16 cellular contexts compared by ENCODE assay signal in the genomic region with DNA sequence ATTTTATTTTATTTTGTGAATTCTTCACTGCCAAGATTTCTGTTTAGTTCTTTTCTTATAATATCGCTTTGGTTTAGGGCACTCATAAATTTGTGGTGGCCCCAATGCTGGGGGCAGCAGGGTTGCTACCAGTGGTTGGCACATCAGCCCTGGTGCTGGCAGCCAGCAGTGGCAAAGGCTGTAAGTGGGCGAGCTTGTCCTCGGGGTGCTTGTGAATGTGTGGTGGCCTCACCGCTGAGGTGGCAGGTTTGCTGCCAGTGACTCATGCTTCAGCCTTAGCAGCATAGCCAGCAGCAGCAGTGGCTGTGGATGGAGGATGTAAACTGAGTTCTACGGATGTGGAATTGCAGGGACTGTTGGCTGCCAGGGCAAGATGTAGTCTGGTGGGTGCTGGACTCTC.
"Had no signal": no experiment of that assay in that cellular context is flagged by ENCODE, and none has a peak within 500 bp of the region (broad histone marks: within the 10 kb centered on the region; RNA-seq: fewer than 3 reads in every experiment).

No MANE protein-coding gene starts in this region.

- H3K27ac Mint-ChIP-seq: effector memory CD8-positive, alpha-beta T cell; naive thymus-derived CD8-positive, alpha-beta T cell; stimulated activated memory B cell treated with anti-CD40 and anti-IgM and Interleukin-4, amounts not matched to agents 10 μg/mL and 1 μg/mL and 100 μg/mL, for 72 hours; stimulated activated naive CD8-positive, alpha-beta T cell treated with anti-CD3 and anti-CD28 coated beads, Interleukin-15, Interleukin-2, amounts not matched to agents 100 ng/mL and 50 ng/mL, for 24 hours had no signal

- H3K4me2 ChIP-seq: hepatocyte had no signal

- H3K27ac ChIP-seq: esophagus squamous epithelium, gastroesophageal sphincter, hepatocyte, psoas muscle, right lobe of liver, tibial artery, upper lobe of right lung had no signal

- H3K9me3 ChIP-seq: esophagus squamous epithelium, mucosa of descending colon, psoas muscle, right lobe of liver, upper lobe of right lung had no signal

- H3K4me3 ChIP-seq: esophagus squamous epithelium, gastroesophageal sphincter, hepatocyte, mucosa of descending colon, psoas muscle, right lobe of liver, tibial artery, upper lobe of right lung had no signal

- H3K4me1 ChIP-seq: esophagus squamous epithelium, gastroesophageal sphincter, psoas muscle, right lobe of liver, tibial artery, upper lobe of right lung had no signal

- ATAC-seq: effector memory CD8-positive, alpha-beta T cell; gastroesophageal sphincter; mucosa of descending colon; naive thymus-derived CD8-positive, alpha-beta T cell; psoas muscle; right lobe of liver; stimulated activated memory B cell treated with anti-CD40 and anti-IgM and Interleukin-4, amounts not matched to agents 10 μg/mL and 1 μg/mL and 100 μg/mL, for 72 hours; upper lobe of right lung had no signal

- H3K79me2 ChIP-seq: hepatocyte had no signal

- H3K27me3 Mint-ChIP-seq: stimulated activated naive CD8-positive, alpha-beta T cell treated with anti-CD3 and anti-CD28 coated beads, Interleukin-15, Interleukin-2, amounts not matched to agents 100 ng/mL and 50 ng/mL, for 24 hours had no signal

- H3K36me3 ChIP-seq: esophagus squamous epithelium, gastroesophageal sphincter, right lobe of liver, tibial artery, upper lobe of right lung had no signal

- H2AFZ ChIP-seq: hepatocyte had no signal

- H3K27me3 ChIP-seq: esophagus squamous epithelium, gastroesophageal sphincter, hepatocyte, right lobe of liver, tibial artery had no signal

- H3K9me3 Mint-ChIP-seq: effector memory CD8-positive, alpha-beta T cell; stimulated activated memory B cell treated with anti-CD40 and anti-IgM and Interleukin-4, amounts not matched to agents 10 μg/mL and 1 μg/mL and 100 μg/mL, for 72 hours had no signal

- DNase-seq: effector memory CD8-positive, alpha-beta T cell; esophagus squamous epithelium; mucosa of descending colon; naive thymus-derived CD8-positive, alpha-beta T cell; retina; right lobe of liver; stimulated activated CD4-positive, alpha-beta T cell treated with anti-CD3 and anti-CD28 coated beads, Interleukin-15, amount 100 ng/mL, for 24 hours; stimulated activated CD4-positive, alpha-beta T cell treated with anti-CD3 and anti-CD28 coated beads, Interleukin-1b, Interleukin-23, amount 100 ng/mL, for 48 hours; stimulated activated CD4-positive, alpha-beta T cell treated with anti-CD3 and anti-CD28 coated beads, Interleukin-4, amount 100 ng/mL, for 24 hours; tibial artery; upper lobe of right lung had no signal

- H3K4me3 Mint-ChIP-seq: effector memory CD8-positive, alpha-beta T cell; naive thymus-derived CD8-positive, alpha-beta T cell; stimulated activated memory B cell treated with anti-CD40 and anti-IgM and Interleukin-4, amounts not matched to agents 10 μg/mL and 1 μg/mL and 100 μg/mL, for 72 hours; stimulated activated naive CD8-positive, alpha-beta T cell treated with anti-CD3 and anti-CD28 coated beads, Interleukin-15, Interleukin-2, amounts not matched to agents 100 ng/mL and 50 ng/mL, for 24 hours had no signal
